Comparison of ENCODE assay signal across 9 cellular contexts in the genomic region with DNA sequence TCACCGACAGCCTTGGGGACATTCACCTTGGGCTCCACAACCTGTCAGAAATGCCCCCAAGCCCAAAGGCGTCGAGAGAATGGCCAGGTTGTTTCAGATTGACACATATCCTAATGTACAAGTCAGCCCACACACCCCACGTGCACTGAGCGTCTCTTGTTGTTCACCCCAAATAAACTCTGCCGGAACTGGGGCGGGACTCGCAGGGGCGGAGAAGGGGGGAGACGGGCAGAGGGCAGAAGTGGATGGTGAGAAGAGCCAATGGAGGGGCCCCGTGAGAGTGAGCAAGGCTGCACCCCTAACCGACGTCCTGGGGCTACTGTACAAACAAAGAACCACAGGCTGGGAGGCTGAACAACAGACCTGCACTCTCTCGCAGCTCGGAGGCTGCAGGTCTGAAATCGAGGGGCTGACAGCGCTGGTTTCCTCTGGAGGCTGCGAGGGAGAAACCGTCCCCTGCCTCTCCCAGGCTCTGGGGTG. TPM values are rescaled to one million over a fixed set of nuclear protein-coding genes. Genes with fewer than 3 reads are reported as not detected.
DNase-seq lines count a peak whose midpoint lies in the region; ATAC-seq and TF ChIP-seq lines count a peak whose summit lies in the region.
"Had no signal": no experiment of that assay in that cellular context is flagged by ENCODE, and none has a peak within 500 bp of the region (broad histone marks: within the 10 kb centered on the region; RNA-seq: fewer than 3 reads in every experiment).

No MANE protein-coding gene starts in this region.

- no peak overlapping the region for H2AFZ ChIP-seq in hepatocyte

- no peaks in the 10 kb centered on the region for H3K27me3 ChIP-seq in hepatocyte

- no peaks in the 10 kb centered on the region for H3K9me3 ChIP-seq in hepatocyte (ENCODE audit: low read depth)

- H3K27me3 Mint-ChIP-seq in WTC11 (ENCODE audit: low read depth): no peaks in the 10 kb centered on the region

- no peaks in the 10 kb centered on the region for H4K20me1 ChIP-seq in hepatocyte (ENCODE audit: insufficient read depth, poor library complexity, severe bottlenecking)

- no peaks in the 10 kb centered on the region for H3K79me2 ChIP-seq in hepatocyte

- no peaks in the 10 kb centered on the region for H3K36me3 ChIP-seq in hepatocyte (replicated peaks; ENCODE audit: insufficient read depth, low read depth)

- no peaks in the 10 kb centered on the region for H3K9me2 ChIP-seq in hepatocyte (replicated peaks; ENCODE audit: insufficient read depth)

- no peak overlapping the region for H3K27ac Mint-ChIP-seq in WTC11
- H3K27ac Mint-ChIP-seq: nephron had no signal

- no peak overlapping the region for H3K27ac ChIP-seq in hepatocyte

- no peaks in the 10 kb centered on the region for H3K36me3 Mint-ChIP-seq in WTC11

- 89% methylated on average over 18 of the region's 19 CpGs for WGBS in hepatocyte (ENCODE audit: low lambda C conversion rate, missing lambda C conversion rate)

- DNase-seq in Right ventricle myocardium superior (no peak), cardiac septum (ENCODE audit: low spot score) (no peak), globus pallidus (ENCODE audit: low spot score) (peak; percentile 35), WTC11 (ENCODE audit: low spot score) (no peak), hepatocyte (ENCODE audit: low spot score) (no peak)
- peak; percentile 74 to 79 for DNase-seq in activated CD4-positive, alpha-beta T cell treated with anti-CD3 and anti-CD28 coated beads for 4 hours
- peak; percentile 57 to 76 for DNase-seq in stimulated activated CD8-positive, alpha-beta memory T cell treated with anti-CD3 and anti-CD28 coated beads, Interleukin-2, amount 100 ng/mL, for 1 hour (ENCODE audit: low read depth in 2 of 2)

- peak; percentile 34 for ATAC-seq in Right ventricle myocardium superior (ENCODE audit: poor library complexity)
- peak; percentile 60 for ATAC-seq in HG03521 (IDR thresholded peaks at IDR 0.05; ENCODE audit: unreplicated experiment)
- no peak for ATAC-seq in WTC11

- H3K4me1 ChIP-seq in hepatocyte (ENCODE audit: insufficient read depth): peaks cover 2% of the 10 kb centered on the region

- no peaks in the 10 kb centered on the region for H3K9me3 Mint-ChIP-seq in WTC11
- H3K9me3 Mint-ChIP-seq: nephron had no signal

- no peak overlapping the region for H3K4me3 ChIP-seq in hepatocyte

- POLR2A ChIA-PET in WTC11 (lab: Charles Lee): no interaction called here

- TF ChIP-seq CTCF in WTC11 (IDR thresholded peaks at IDR 0.05) (no peak), hepatocyte (IDR thresholded peaks at IDR 0.05; ENCODE audit: poor library complexity) (no peak)

- H3K4me2 ChIP-seq in hepatocyte: no peak overlapping the region

- H3K4me3 Mint-ChIP-seq in WTC11: no peak overlapping the region
- H3K4me3 Mint-ChIP-seq: nephron had no signal

- intact Hi-C loops in Right ventricle myocardium superior (cut with DNase I): no loop called here
- intact Hi-C loops in cardiac septum (cut with DNase I): no loop called here

- CTCF ChIA-PET in WTC11 (lab: Charles Lee): interaction anchor here (1.3 to 2.1 kb wide), 2 partner anchors 11 to 450 kb away, joined by 4 to 7 read pairs; no protein-coding TSS in a partner anchor

- H3K4me1 Mint-ChIP-seq in WTC11: peaks cover 34% of the 10 kb centered on the region
- H3K4me1 Mint-ChIP-seq: nephron had no signal

TF ChIP-seq in WTC11, 78 proteins besides CTCF, POLR2A, EP300 and RAD21 (continues in another document):
- TF ChIP-seq TEAD4 (CRISPR knock-in tag; IDR thresholded peaks at IDR 0.05) (no peak), ZNF396 (CRISPR knock-in tag; IDR thresholded peaks at IDR 0.05; ENCODE audit: borderline replicate concordance) (no peak), GRHL2 (CRISPR knock-in tag; IDR thresholded peaks at IDR 0.05; ENCODE audit: insufficient replicate concordance, severe bottlenecking) (no peak), JAZF1 (CRISPR knock-in tag; IDR thresholded peaks at IDR 0.05) (no peak), OVOL2 (CRISPR knock-in tag; IDR thresholded peaks at IDR 0.05; ENCODE audit: borderline replicate concordance) (no peak), MYBL2 (CRISPR knock-in tag; IDR thresholded peaks at IDR 0.05) (no peak), PRRX2 (CRISPR knock-in tag; IDR thresholded peaks at IDR 0.05) (no peak), SMAD4 (CRISPR knock-in tag; IDR thresholded peaks at IDR 0.05) (no peak)
- TF ChIP-seq, protein P1, sequence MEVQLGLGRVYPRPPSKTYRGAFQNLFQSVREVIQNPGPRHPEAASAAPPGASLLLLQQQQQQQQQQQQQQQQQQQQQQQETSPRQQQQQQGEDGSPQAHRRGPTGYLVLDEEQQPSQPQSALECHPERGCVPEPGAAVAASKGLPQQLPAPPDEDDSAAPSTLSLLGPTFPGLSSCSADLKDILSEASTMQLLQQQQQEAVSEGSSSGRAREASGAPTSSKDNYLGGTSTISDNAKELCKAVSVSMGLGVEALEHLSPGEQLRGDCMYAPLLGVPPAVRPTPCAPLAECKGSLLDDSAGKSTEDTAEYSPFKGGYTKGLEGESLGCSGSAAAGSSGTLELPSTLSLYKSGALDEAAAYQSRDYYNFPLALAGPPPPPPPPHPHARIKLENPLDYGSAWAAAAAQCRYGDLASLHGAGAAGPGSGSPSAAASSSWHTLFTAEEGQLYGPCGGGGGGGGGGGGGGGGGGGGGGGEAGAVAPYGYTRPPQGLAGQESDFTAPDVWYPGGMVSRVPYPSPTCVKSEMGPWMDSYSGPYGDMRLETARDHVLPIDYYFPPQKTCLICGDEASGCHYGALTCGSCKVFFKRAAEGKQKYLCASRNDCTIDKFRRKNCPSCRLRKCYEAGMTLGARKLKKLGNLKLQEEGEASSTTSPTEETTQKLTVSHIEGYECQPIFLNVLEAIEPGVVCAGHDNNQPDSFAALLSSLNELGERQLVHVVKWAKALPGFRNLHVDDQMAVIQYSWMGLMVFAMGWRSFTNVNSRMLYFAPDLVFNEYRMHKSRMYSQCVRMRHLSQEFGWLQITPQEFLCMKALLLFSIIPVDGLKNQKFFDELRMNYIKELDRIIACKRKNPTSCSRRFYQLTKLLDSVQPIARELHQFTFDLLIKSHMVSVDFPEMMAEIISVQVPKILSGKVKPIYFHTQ (CRISPR knock-in tag; IDR thresholded peaks at IDR 0.05): no peak
- TF ChIP-seq, protein P2, sequence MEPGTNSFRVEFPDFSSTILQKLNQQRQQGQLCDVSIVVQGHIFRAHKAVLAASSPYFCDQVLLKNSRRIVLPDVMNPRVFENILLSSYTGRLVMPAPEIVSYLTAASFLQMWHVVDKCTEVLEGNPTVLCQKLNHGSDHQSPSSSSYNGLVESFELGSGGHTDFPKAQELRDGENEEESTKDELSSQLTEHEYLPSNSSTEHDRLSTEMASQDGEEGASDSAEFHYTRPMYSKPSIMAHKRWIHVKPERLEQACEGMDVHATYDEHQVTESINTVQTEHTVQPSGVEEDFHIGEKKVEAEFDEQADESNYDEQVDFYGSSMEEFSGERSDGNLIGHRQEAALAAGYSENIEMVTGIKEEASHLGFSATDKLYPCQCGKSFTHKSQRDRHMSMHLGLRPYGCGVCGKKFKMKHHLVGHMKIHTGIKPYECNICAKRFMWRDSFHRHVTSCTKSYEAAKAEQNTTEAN (CRISPR knock-in tag; IDR thresholded peaks at IDR 0.05): no peak
- TF ChIP-seq, protein P3, sequence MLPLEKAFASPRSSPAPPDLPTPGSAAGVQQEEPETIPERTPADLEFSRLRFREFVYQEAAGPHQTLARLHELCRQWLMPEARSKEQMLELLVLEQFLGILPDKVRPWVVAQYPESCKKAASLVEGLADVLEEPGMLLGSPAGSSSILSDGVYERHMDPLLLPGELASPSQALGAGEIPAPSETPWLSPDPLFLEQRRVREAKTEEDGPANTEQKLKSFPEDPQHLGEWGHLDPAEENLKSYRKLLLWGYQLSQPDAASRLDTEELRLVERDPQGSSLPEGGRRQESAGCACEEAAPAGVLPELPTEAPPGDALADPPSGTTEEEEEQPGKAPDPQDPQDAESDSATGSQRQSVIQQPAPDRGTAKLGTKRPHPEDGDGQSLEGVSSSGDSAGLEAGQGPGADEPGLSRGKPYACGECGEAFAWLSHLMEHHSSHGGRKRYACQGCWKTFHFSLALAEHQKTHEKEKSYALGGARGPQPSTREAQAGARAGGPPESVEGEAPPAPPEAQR (CRISPR knock-in tag; IDR thresholded peaks at IDR 0.05): no peak
- TF ChIP-seq, protein P4, sequence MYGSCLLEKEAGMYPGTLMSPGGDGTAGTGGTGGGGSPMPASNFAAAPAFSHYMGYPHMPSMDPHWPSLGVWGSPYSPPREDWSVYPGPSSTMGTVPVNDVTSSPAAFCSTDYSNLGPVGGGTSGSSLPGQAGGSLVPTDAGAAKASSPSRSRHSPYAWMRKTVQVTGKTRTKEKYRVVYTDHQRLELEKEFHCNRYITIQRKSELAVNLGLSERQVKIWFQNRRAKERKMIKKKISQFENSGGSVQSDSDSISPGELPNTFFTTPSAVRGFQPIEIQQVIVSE (CRISPR knock-in tag; IDR thresholded peaks at IDR 0.05; ENCODE audit: borderline replicate concordance): no peak
- TF ChIP-seq, protein P5, sequence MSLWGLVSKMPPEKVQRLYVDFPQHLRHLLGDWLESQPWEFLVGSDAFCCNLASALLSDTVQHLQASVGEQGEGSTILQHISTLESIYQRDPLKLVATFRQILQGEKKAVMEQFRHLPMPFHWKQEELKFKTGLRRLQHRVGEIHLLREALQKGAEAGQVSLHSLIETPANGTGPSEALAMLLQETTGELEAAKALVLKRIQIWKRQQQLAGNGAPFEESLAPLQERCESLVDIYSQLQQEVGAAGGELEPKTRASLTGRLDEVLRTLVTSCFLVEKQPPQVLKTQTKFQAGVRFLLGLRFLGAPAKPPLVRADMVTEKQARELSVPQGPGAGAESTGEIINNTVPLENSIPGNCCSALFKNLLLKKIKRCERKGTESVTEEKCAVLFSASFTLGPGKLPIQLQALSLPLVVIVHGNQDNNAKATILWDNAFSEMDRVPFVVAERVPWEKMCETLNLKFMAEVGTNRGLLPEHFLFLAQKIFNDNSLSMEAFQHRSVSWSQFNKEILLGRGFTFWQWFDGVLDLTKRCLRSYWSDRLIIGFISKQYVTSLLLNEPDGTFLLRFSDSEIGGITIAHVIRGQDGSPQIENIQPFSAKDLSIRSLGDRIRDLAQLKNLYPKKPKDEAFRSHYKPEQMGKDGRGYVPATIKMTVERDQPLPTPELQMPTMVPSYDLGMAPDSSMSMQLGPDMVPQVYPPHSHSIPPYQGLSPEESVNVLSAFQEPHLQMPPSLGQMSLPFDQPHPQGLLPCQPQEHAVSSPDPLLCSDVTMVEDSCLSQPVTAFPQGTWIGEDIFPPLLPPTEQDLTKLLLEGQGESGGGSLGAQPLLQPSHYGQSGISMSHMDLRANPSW (CRISPR knock-in tag; conservative IDR thresholded peaks at IDR 0.05; ENCODE audit: low read depth): no peak

RNA-seq across cellular contexts. Expression of a gene that starts 8.5 kb away (rescaled TPM):
- total RNA-seq in Right ventricle myocardium superior (0.05 TPM), cardiac septum (not detected), WTC11 (2021) (0.11 TPM in 1 of 3 replicates, not detected in the others), hepatocyte (0.16 and 0.47 TPM in 2 replicates)
- 0.15 TPM in 1 of 2 replicates, not detected in the other for polyA plus RNA-seq in hepatocyte

RNA-seq across cellular contexts. Expression of a gene that starts 52.4 kb away (rescaled TPM):
- total RNA-seq in Right ventricle myocardium superior (5.5 TPM), cardiac septum (7.8 TPM), WTC11 (2021) (13.8 to 14.2 TPM (median 14.2 TPM) in 3 replicates), hepatocyte (13.8 and 21.5 TPM in 2 replicates)
- 6.0 and 8.1 TPM in 2 replicates for polyA plus RNA-seq in hepatocyte

Comparison
In these comparisons a context has a peak if more than half of its experiments do, and no peak if none do; other contexts are left out.
1. DNase-seq: peak in activated CD4-positive, alpha-beta T cell treated with anti-CD3 and anti-CD28 coated beads for 4 hours (2 of 2), globus pallidus (single experiment) and stimulated activated CD8-positive, alpha-beta memory T cell treated with anti-CD3 and anti-CD28 coated beads, Interleukin-2, amount 100 ng/mL, for 1 hour (2 of 2); none in Right ventricle myocardium superior (single experiment), cardiac septum (single experiment), WTC11 (single experiment) and hepatocyte (single experiment).